ENCODE assay signal across 1 cellular context in the genomic region with DNA sequence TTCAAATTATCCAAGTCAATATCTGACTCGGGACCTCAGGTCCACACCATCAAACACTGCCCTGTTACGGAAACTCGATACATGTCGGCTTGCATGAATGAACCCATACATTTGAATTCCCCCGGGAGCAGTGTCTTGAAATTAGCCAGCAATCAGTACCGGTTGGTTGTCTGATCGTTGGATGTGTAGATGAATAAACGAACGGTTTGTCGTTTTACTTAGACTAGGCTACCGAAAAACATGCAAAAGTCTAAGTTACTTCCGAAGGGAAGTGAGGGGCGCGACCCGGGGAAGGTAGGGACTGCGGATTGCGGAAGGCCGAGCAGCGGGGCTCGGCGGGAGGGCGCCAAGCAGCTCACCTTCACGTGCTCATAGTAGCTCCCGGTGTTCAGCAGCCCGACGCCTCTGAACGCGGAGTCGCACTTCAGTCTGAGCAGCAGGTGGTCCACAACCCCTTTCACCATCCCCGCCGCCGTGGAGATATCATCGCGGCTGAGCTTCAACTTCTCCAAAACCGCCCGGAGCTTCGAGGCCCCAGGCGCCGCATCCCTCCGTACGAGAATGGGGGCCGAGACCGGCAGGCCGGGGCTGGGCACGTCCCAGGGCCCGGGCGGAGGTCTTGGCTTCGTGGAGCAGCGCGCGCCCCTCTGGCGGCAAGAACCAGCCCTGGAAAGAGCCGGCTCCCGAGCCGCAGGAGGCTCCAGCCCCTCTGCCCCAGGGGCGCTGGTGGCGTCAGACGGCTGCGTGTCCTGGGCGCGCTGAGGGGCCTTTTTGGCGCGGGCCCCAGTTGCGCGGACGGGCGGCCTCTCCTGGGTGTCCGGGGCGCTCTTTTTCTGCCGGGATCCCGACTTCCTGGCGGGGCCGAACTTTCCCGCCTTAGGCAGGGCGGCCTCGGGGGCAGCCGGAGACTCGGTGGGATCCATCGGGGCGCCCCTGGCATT.
TF ChIP-seq lines count a peak whose summit lies in the region.

No MANE protein-coding gene starts in this region.

TF ChIP-seq in GM12878, 131 proteins besides CTCF, POLR2A, EP300 and RAD21 (continues in another document):
- TF ChIP-seq ZNF274 (IDR thresholded peaks at IDR 0.05; ENCODE audit: insufficient read depth, insufficient read length) (no peak), TCF12 (IDR thresholded peaks at IDR 0.05; ENCODE audit: low read depth, low read length) (no peak), HDAC6 (IDR thresholded peaks at IDR 0.05; ENCODE audit: unreplicated experiment) (peak; percentile 91), SUPT20H (IDR thresholded peaks at IDR 0.05; ENCODE audit: borderline replicate concordance, control insufficient read depth, low read depth, low read length) (no peak), HDAC2 (IDR thresholded peaks at IDR 0.05) (no peak), ZNF217 (IDR thresholded peaks at IDR 0.05) (no peak), NFIC (IDR thresholded peaks at IDR 0.05; ENCODE audit: low read depth, low read length) (peak; percentile 3; the same call in 1 of the 2 replicates), ASH2L (IDR thresholded peaks at IDR 0.05; ENCODE audit: borderline replicate concordance, low read depth) (no peak), KDM1A (IDR thresholded peaks at IDR 0.05; ENCODE audit: borderline replicate concordance) (no peak), NR2C1 (IDR thresholded peaks at IDR 0.05) (no peak), CBX3 (IDR thresholded peaks at IDR 0.05; ENCODE audit: borderline replicate concordance, low read depth) (no peak), SREBF1 (IDR thresholded peaks at IDR 0.05; ENCODE audit: low read length) (no peak), ZNF384 (IDR thresholded peaks at IDR 0.05; ENCODE audit: borderline replicate concordance, low read depth, low read length) (no peak), BCL11A (IDR thresholded peaks at IDR 0.05; ENCODE audit: low read depth, low read length) (no peak), PAX5 (IDR thresholded peaks at IDR 0.05; ENCODE audit: borderline replicate concordance, low read depth, low read length) (no peak), KAT2A (conservative IDR thresholded peaks at IDR 0.05; ENCODE audit: control insufficient read depth, low read depth, low read length) (no peak), RB1 (IDR thresholded peaks at IDR 0.05; ENCODE audit: borderline replicate concordance) (no peak; the same call in 1 of the 2 replicates), SMARCA5 (IDR thresholded peaks at IDR 0.05) (no peak), ZZZ3 (IDR thresholded peaks at IDR 0.05; ENCODE audit: control insufficient read depth, insufficient read length, low read depth) (no peak), EZH2 (IDR thresholded peaks at IDR 0.05; ENCODE audit: borderline replicate concordance, control insufficient read depth, low read depth, low read length) (no peak), SPI1 (IDR thresholded peaks at IDR 0.05; ENCODE audit: borderline replicate concordance, insufficient read depth, low read depth, low read length) (peak; percentile 66; the same call in 1 of the 2 replicates), CREM (IDR thresholded peaks at IDR 0.05; ENCODE audit: low read depth) (peak; percentile 44; the same call in 1 of the 2 replicates), ZSCAN29 (IDR thresholded peaks at IDR 0.05) (no peak), ZBED1 (IDR thresholded peaks at IDR 0.05; ENCODE audit: borderline replicate concordance) (0 out of 2 replicates have a peak, but pooled peaks have one; percentile 35), BACH1 (IDR thresholded peaks at IDR 0.05; ENCODE audit: borderline replicate concordance) (no peak), TCF7 (IDR thresholded peaks at IDR 0.05; ENCODE audit: borderline replicate concordance) (0 out of 2 replicates have a peak, but pooled peaks have one; percentile 23), RBBP5 (conservative IDR thresholded peaks at IDR 0.05) (no peak), MTA3 (IDR thresholded peaks at IDR 0.05; ENCODE audit: borderline replicate concordance, low read length) (peak; percentile 33; the same call in 1 of the 2 replicates), GABPA (IDR thresholded peaks at IDR 0.05; ENCODE audit: low read depth) (no peak), RFX5 (IDR thresholded peaks at IDR 0.05; ENCODE audit: low read depth, low read length) (no peak), STAT3 (IDR thresholded peaks at IDR 0.05; ENCODE audit: low read depth, low read length) (no peak)
- TF ChIP-seq, protein P1, sequence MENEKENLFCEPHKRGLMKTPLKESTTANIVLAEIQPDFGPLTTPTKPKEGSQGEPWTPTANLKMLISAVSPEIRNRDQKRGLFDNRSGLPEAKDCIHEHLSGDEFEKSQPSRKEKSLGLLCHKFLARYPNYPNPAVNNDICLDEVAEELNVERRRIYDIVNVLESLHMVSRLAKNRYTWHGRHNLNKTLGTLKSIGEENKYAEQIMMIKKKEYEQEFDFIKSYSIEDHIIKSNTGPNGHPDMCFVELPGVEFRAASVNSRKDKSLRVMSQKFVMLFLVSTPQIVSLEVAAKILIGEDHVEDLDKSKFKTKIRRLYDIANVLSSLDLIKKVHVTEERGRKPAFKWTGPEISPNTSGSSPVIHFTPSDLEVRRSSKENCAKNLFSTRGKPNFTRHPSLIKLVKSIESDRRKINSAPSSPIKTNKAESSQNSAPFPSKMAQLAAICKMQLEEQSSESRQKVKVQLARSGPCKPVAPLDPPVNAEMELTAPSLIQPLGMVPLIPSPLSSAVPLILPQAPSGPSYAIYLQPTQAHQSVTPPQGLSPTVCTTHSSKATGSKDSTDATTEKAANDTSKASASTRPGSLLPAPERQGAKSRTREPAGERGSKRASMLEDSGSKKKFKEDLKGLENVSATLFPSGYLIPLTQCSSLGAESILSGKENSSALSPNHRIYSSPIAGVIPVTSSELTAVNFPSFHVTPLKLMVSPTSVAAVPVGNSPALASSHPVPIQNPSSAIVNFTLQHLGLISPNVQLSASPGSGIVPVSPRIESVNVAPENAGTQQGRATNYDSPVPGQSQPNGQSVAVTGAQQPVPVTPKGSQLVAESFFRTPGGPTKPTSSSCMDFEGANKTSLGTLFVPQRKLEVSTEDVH (IDR thresholded peaks at IDR 0.05; ENCODE audit: low read depth, partially characterized antibody), result no peak
- TF ChIP-seq, protein P2, sequence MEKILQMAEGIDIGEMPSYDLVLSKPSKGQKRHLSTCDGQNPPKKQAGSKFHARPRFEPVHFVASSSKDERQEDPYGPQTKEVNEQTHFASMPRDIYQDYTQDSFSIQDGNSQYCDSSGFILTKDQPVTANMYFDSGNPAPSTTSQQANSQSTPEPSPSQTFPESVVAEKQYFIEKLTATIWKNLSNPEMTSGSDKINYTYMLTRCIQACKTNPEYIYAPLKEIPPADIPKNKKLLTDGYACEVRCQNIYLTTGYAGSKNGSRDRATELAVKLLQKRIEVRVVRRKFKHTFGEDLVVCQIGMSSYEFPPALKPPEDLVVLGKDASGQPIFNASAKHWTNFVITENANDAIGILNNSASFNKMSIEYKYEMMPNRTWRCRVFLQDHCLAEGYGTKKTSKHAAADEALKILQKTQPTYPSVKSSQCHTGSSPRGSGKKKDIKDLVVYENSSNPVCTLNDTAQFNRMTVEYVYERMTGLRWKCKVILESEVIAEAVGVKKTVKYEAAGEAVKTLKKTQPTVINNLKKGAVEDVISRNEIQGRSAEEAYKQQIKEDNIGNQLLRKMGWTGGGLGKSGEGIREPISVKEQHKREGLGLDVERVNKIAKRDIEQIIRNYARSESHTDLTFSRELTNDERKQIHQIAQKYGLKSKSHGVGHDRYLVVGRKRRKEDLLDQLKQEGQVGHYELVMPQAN (conservative IDR thresholded peaks at IDR 0.05), result no peak; the same call in none of the 2 replicates
- TF ChIP-seq, protein P3, sequence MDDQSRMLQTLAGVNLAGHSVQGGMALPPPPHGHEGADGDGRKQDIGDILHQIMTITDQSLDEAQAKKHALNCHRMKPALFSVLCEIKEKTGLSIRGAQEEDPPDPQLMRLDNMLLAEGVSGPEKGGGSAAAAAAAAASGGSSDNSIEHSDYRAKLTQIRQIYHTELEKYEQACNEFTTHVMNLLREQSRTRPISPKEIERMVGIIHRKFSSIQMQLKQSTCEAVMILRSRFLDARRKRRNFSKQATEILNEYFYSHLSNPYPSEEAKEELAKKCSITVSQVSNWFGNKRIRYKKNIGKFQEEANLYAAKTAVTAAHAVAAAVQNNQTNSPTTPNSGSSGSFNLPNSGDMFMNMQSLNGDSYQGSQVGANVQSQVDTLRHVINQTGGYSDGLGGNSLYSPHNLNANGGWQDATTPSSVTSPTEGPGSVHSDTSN (IDR thresholded peaks at IDR 0.05; ENCODE audit: insufficient replicate concordance, low read depth, low read length), result no peak
- TF ChIP-seq, protein P4, sequence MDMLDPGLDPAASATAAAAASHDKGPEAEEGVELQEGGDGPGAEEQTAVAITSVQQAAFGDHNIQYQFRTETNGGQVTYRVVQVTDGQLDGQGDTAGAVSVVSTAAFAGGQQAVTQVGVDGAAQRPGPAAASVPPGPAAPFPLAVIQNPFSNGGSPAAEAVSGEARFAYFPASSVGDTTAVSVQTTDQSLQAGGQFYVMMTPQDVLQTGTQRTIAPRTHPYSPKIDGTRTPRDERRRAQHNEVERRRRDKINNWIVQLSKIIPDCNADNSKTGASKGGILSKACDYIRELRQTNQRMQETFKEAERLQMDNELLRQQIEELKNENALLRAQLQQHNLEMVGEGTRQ (IDR thresholded peaks at IDR 0.05; ENCODE audit: borderline replicate concordance, low read depth, low read length), result no peak
- TF ChIP-seq, protein P5, sequence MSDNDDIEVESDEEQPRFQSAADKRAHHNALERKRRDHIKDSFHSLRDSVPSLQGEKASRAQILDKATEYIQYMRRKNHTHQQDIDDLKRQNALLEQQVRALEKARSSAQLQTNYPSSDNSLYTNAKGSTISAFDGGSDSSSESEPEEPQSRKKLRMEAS (IDR thresholded peaks at IDR 0.05; ENCODE audit: low read depth, low read length), result peak; percentile 86
- TF ChIP-seq, protein P6, sequence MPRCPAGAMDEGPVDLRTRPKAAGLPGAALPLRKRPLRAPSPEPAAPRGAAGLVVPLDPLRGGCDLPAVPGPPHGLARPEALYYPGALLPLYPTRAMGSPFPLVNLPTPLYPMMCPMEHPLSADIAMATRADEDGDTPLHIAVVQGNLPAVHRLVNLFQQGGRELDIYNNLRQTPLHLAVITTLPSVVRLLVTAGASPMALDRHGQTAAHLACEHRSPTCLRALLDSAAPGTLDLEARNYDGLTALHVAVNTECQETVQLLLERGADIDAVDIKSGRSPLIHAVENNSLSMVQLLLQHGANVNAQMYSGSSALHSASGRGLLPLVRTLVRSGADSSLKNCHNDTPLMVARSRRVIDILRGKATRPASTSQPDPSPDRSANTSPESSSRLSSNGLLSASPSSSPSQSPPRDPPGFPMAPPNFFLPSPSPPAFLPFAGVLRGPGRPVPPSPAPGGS (IDR thresholded peaks at IDR 0.05; ENCODE audit: borderline replicate concordance, insufficient read depth, low read depth, low read length, poor library complexity, severe bottlenecking), result no peak
- TF ChIP-seq, protein P7, sequence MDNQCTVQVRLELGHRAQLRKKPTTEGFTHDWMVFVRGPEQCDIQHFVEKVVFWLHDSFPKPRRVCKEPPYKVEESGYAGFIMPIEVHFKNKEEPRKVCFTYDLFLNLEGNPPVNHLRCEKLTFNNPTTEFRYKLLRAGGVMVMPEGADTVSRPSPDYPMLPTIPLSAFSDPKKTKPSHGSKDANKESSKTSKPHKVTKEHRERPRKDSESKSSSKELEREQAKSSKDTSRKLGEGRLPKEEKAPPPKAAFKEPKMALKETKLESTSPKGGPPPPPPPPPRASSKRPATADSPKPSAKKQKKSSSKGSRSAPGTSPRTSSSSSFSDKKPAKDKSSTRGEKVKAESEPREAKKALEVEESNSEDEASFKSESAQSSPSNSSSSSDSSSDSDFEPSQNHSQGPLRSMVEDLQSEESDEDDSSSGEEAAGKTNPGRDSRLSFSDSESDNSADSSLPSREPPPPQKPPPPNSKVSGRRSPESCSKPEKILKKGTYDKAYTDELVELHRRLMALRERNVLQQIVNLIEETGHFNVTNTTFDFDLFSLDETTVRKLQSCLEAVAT (IDR thresholded peaks at IDR 0.05), result peak; percentile 28; the same call in 1 of the 2 replicates
- TF ChIP-seq, protein P8, sequence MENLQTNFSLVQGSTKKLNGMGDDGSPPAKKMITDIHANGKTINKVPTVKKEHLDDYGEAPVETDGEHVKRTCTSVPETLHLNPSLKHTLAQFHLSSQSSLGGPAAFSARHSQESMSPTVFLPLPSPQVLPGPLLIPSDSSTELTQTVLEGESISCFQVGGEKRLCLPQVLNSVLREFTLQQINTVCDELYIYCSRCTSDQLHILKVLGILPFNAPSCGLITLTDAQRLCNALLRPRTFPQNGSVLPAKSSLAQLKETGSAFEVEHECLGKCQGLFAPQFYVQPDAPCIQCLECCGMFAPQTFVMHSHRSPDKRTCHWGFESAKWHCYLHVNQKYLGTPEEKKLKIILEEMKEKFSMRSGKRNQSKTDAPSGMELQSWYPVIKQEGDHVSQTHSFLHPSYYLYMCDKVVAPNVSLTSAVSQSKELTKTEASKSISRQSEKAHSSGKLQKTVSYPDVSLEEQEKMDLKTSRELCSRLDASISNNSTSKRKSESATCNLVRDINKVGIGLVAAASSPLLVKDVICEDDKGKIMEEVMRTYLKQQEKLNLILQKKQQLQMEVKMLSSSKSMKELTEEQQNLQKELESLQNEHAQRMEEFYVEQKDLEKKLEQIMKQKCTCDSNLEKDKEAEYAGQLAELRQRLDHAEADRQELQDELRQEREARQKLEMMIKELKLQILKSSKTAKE (IDR thresholded peaks at IDR 0.05; ENCODE audit: low read depth, poor library complexity, severe bottlenecking), result no peak
- TF ChIP-seq, protein P9, sequence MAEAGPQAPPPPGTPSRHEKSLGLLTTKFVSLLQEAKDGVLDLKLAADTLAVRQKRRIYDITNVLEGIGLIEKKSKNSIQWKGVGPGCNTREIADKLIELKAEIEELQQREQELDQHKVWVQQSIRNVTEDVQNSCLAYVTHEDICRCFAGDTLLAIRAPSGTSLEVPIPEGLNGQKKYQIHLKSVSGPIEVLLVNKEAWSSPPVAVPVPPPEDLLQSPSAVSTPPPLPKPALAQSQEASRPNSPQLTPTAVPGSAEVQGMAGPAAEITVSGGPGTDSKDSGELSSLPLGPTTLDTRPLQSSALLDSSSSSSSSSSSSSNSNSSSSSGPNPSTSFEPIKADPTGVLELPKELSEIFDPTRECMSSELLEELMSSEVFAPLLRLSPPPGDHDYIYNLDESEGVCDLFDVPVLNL (IDR thresholded peaks at IDR 0.05; ENCODE audit: low read depth, low read length), result no peak
- TF ChIP-seq, protein P10, sequence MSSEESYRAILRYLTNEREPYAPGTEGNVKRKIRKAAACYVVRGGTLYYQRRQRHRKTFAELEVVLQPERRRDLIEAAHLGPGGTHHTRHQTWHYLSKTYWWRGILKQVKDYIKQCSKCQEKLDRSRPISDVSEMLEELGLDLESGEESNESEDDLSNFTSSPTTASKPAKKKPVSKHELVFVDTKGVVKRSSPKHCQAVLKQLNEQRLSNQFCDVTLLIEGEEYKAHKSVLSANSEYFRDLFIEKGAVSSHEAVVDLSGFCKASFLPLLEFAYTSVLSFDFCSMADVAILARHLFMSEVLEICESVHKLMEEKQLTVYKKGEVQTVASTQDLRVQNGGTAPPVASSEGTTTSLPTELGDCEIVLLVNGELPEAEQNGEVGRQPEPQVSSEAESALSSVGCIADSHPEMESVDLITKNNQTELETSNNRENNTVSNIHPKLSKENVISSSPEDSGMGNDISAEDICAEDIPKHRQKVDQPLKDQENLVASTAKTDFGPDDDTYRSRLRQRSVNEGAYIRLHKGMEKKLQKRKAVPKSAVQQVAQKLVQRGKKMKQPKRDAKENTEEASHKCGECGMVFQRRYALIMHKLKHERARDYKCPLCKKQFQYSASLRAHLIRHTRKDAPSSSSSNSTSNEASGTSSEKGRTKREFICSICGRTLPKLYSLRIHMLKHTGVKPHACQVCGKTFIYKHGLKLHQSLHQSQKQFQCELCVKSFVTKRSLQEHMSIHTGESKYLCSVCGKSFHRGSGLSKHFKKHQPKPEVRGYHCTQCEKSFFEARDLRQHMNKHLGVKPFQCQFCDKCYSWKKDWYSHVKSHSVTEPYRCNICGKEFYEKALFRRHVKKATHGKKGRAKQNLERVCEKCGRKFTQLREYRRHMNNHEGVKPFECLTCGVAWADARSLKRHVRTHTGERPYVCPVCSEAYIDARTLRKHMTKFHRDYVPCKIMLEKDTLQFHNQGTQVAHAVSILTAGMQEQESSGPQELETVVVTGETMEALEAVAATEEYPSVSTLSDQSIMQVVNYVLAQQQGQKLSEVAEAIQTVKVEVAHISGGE (CRISPR knock-in tag; IDR thresholded peaks at IDR 0.05), result no peak
